In the genomic region with DNA sequence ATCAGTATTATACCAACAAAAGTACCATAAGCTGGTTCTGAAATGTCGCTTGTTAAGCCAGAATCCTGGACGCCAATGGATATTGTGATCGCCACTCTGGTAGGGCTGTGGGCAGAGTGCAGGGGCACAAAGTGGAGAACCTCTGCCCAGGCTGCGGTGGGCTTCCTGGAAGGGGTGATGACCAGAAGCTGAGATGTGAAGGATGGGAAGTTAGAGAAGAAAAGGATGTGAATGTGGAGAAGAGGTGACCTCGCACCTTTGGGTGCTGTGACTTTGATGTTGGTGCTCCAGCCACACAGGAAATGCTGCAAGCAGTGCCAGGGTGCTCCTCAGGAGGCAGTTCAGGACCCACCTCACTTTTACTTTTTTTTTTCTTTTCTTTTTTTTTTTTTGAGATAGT, we compare ENCODE assay signal across 29 cellular contexts.
"Had no signal": no experiment of that assay in that cellular context is flagged by ENCODE, and none has a peak within 500 bp of the region (broad histone marks: within the 10 kb centered on the region; RNA-seq: fewer than 3 reads in every experiment).

No MANE protein-coding gene starts in this region.

- H3K27ac Mint-ChIP-seq: naive thymus-derived CD4-positive, alpha-beta T cell; natural killer cell; nephron; progenitor cell of endocrine pancreas; stimulated activated effector memory CD8-positive, alpha-beta T cell treated with anti-CD3 and anti-CD28 coated beads, Interleukin-12 subunit alpha, Interleukin-12 subunit beta, amount 100 ng/mL, for 72 hours; stimulated activated naive B cell treated with anti-CD40 and anti-IgM and Interleukin-4, amounts not matched to agents 10 μg/mL and 1 μg/mL and 100 μg/mL, for 72 hours; stimulated activated naive CD8-positive, alpha-beta T cell treated with anti-CD3 and anti-CD28 coated beads, Interleukin-15, Interleukin-2, amounts not matched to agents 100 ng/mL and 50 ng/mL, for 24 hours had no signal

- ATAC-seq: naive thymus-derived CD4-positive, alpha-beta T cell; natural killer cell; psoas muscle; right cardiac atrium; right lobe of liver; stimulated activated effector memory CD8-positive, alpha-beta T cell treated with anti-CD3 and anti-CD28 coated beads, Interleukin-12 subunit alpha, Interleukin-12 subunit beta, amount 100 ng/mL, for 72 hours; stimulated activated naive B cell treated with anti-CD40 and anti-IgM and Interleukin-4, amounts not matched to agents 10 μg/mL and 1 μg/mL and 100 μg/mL, for 72 hours; upper lobe of right lung had no signal

- H3K4me3 ChIP-seq: ovary, psoas muscle, right lobe of liver, sigmoid colon, stomach, thoracic aorta, thyroid gland, tibial nerve, upper lobe of right lung, uterus had no signal

- DNase-seq: naive thymus-derived CD4-positive, alpha-beta T cell; natural killer cell; nucleus accumbens; ovary; posterior cingulate gyrus; psoas muscle; right cardiac atrium; right lobe of liver; sigmoid colon; small intestine; stimulated activated CD4-positive, alpha-beta T cell treated with anti-CD3 and anti-CD28 coated beads, Interleukin-15, amount 100 ng/mL, for 24 hours; stimulated activated CD4-positive, alpha-beta T cell treated with anti-CD3 and anti-CD28 coated beads, Interleukin-2, amount 100 ng/mL, for 24 hours; stimulated activated CD4-positive, alpha-beta T cell treated with anti-CD3 and anti-CD28 coated beads, Interleukin-2, amount 100 ng/mL, for 48 hours; stimulated activated CD4-positive, alpha-beta T cell treated with anti-CD3 and anti-CD28 coated beads, Interleukin-4, amount 100 ng/mL, for 24 hours; stimulated activated naive B cell treated with anti-CD40 and anti-IgM and Interleukin-4, amounts not matched to agents 10 μg/mL and 1 μg/mL and 100 μg/mL, for 72 hours; stimulated activated naive CD4-positive, alpha-beta T cell treated with Interleukin-2 at 50 U/mL for 16 hours; stomach; thyroid gland; trophoblast cell; upper lobe of right lung; uterus had no signal

- H3K4me3 Mint-ChIP-seq: naive thymus-derived CD4-positive, alpha-beta T cell; natural killer cell; nephron; stimulated activated effector memory CD8-positive, alpha-beta T cell treated with anti-CD3 and anti-CD28 coated beads, Interleukin-12 subunit alpha, Interleukin-12 subunit beta, amount 100 ng/mL, for 72 hours; stimulated activated naive B cell treated with anti-CD40 and anti-IgM and Interleukin-4, amounts not matched to agents 10 μg/mL and 1 μg/mL and 100 μg/mL, for 72 hours; stimulated activated naive CD8-positive, alpha-beta T cell treated with anti-CD3 and anti-CD28 coated beads, Interleukin-15, Interleukin-2, amounts not matched to agents 100 ng/mL and 50 ng/mL, for 24 hours had no signal

- H3K79me2 ChIP-seq: parathyroid adenoma had no signal

- H3K4me1 Mint-ChIP-seq: nephron; stimulated activated effector memory CD8-positive, alpha-beta T cell treated with anti-CD3 and anti-CD28 coated beads, Interleukin-12 subunit alpha, Interleukin-12 subunit beta, amount 100 ng/mL, for 72 hours; stimulated activated naive B cell treated with anti-CD40 and anti-IgM and Interleukin-4, amounts not matched to agents 10 μg/mL and 1 μg/mL and 100 μg/mL, for 72 hours had no signal

- FAIRE-seq: small intestine had no signal

- H3K27ac ChIP-seq: neutrophil, ovary, parathyroid adenoma, psoas muscle, right lobe of liver, sigmoid colon, stomach, thoracic aorta, thyroid gland, tibial nerve, upper lobe of right lung, uterus had no signal

- H3K27me3 Mint-ChIP-seq: stimulated activated naive B cell treated with anti-CD40 and anti-IgM and Interleukin-4, amounts not matched to agents 10 μg/mL and 1 μg/mL and 100 μg/mL, for 72 hours; stimulated activated naive CD8-positive, alpha-beta T cell treated with anti-CD3 and anti-CD28 coated beads, Interleukin-15, Interleukin-2, amounts not matched to agents 100 ng/mL and 50 ng/mL, for 24 hours had no signal

- H3K36me3 ChIP-seq: neutrophil, ovary, right lobe of liver, sigmoid colon, stomach, thoracic aorta, thyroid gland, tibial nerve, upper lobe of right lung, uterus had no signal

- H3K27me3 ChIP-seq: neutrophil, ovary, right lobe of liver, sigmoid colon, stomach, thyroid gland, tibial nerve, upper lobe of right lung, uterus had no signal

- H2AFZ ChIP-seq: parathyroid adenoma had no signal

- H3K36me3 Mint-ChIP-seq: naive thymus-derived CD4-positive, alpha-beta T cell; natural killer cell; stimulated activated effector memory CD8-positive, alpha-beta T cell treated with anti-CD3 and anti-CD28 coated beads, Interleukin-12 subunit alpha, Interleukin-12 subunit beta, amount 100 ng/mL, for 72 hours; stimulated activated naive B cell treated with anti-CD40 and anti-IgM and Interleukin-4, amounts not matched to agents 10 μg/mL and 1 μg/mL and 100 μg/mL, for 72 hours had no signal

- H3K4me1 ChIP-seq: parathyroid adenoma, psoas muscle, right lobe of liver, sigmoid colon, stomach, thyroid gland, tibial nerve, upper lobe of right lung, uterus had no signal

- H3K9me3 ChIP-seq: neutrophil, ovary, psoas muscle, right lobe of liver, sigmoid colon, stomach, thoracic aorta, thyroid gland, tibial nerve, upper lobe of right lung, uterus had no signal

- H3K9me3 Mint-ChIP-seq: natural killer cell; stimulated activated naive CD8-positive, alpha-beta T cell treated with anti-CD3 and anti-CD28 coated beads, Interleukin-15, Interleukin-2, amounts not matched to agents 100 ng/mL and 50 ng/mL, for 24 hours had no signal

- H3K9ac ChIP-seq: parathyroid adenoma had no signal
